Comparison of ENCODE assay signal across 16 cellular contexts in genomic region chr3:102374863-102375637, GRCh38. TPM values are rescaled to one million over a fixed set of nuclear protein-coding genes. Genes with fewer than 3 reads are reported as not detected.
"Had no signal": no experiment of that assay in that cellular context is flagged by ENCODE, and none has a peak within 500 bp of the region (broad histone marks: within the 10 kb centered on the region; RNA-seq: fewer than 3 reads in every experiment).

No MANE protein-coding gene starts in this region.

- H3K27me3 ChIP-seq: transverse colon had no signal

- H3K9me3 Mint-ChIP-seq: activated naive CD4-positive, alpha-beta T cell treated with anti-CD3 and anti-CD28 coated beads for 36 hours; activated T-helper 1 cell treated with anti-CD3 and anti-CD28 coated beads, Interleukin-12 subunit alpha, Interleukin-12 subunit beta, Interleukin-2, Interleukin-4 antibody, amounts not matched to agents 30 ng/mL and 10 ng/mL and 1 ng/mL, durations not matched to agents 14 hours and 24 hours and 36 hours; endodermal cell; natural killer cell; stimulated activated naive B cell treated with anti-CD40 and anti-IgM and Interleukin-4, amounts not matched to agents 10 μg/mL and 1 μg/mL and 100 μg/mL, for 72 hours had no signal

- H3K4me1 Mint-ChIP-seq: natural killer cell; stimulated activated naive B cell treated with anti-CD40 and anti-IgM and Interleukin-4, amounts not matched to agents 10 μg/mL and 1 μg/mL and 100 μg/mL, for 72 hours had no signal

- ATAC-seq: natural killer cell; stimulated activated naive B cell treated with anti-CD40 and anti-IgM and Interleukin-4, amounts not matched to agents 10 μg/mL and 1 μg/mL and 100 μg/mL, for 72 hours had no signal

- H3K36me3 ChIP-seq: transverse colon had no signal

- H3K36me3 Mint-ChIP-seq: natural killer cell; stimulated activated naive B cell treated with anti-CD40 and anti-IgM and Interleukin-4, amounts not matched to agents 10 μg/mL and 1 μg/mL and 100 μg/mL, for 72 hours had no signal

- DNase-seq: activated CD4-positive, alpha-beta T cell treated with anti-CD3 and anti-CD28 coated beads, Interleukin-2, amount 50 U/mL, for 4 hours; activated CD4-positive, CD25-positive, alpha-beta regulatory T cell; activated CD8-positive, alpha-beta memory T cell treated with anti-CD3 and anti-CD28 coated beads, Interleukin-2, amount 50 U/mL, for 48 hours; activated naive CD4-positive, alpha-beta T cell treated with anti-CD3 and anti-CD28 coated beads for 36 hours; dorsolateral prefrontal cortex; endodermal cell; head of caudate nucleus; kidney glomerular epithelial cell; mesendoderm; natural killer cell; stimulated activated naive B cell treated with anti-CD40 and anti-IgM and Interleukin-4, amounts not matched to agents 10 μg/mL and 1 μg/mL and 100 μg/mL, for 72 hours; substantia nigra; transverse colon had no signal

- H3K9me3 ChIP-seq: transverse colon had no signal

- H3K27ac ChIP-seq: dorsolateral prefrontal cortex, transverse colon had no signal

- H3K4me3 ChIP-seq: dorsolateral prefrontal cortex, transverse colon had no signal

- H3K4me1 ChIP-seq: transverse colon had no signal

- H3K27ac Mint-ChIP-seq: activated naive CD4-positive, alpha-beta T cell treated with anti-CD3 and anti-CD28 coated beads for 36 hours; activated T-helper 1 cell treated with anti-CD3 and anti-CD28 coated beads, Interleukin-12 subunit alpha, Interleukin-12 subunit beta, Interleukin-2, Interleukin-4 antibody, amounts not matched to agents 30 ng/mL and 10 ng/mL and 1 ng/mL, durations not matched to agents 14 hours and 24 hours and 36 hours; endodermal cell; natural killer cell; stimulated activated naive B cell treated with anti-CD40 and anti-IgM and Interleukin-4, amounts not matched to agents 10 μg/mL and 1 μg/mL and 100 μg/mL, for 72 hours had no signal

- H3K4me3 Mint-ChIP-seq: activated naive CD4-positive, alpha-beta T cell treated with anti-CD3 and anti-CD28 coated beads for 36 hours; activated T-helper 1 cell treated with anti-CD3 and anti-CD28 coated beads, Interleukin-12 subunit alpha, Interleukin-12 subunit beta, Interleukin-2, Interleukin-4 antibody, amounts not matched to agents 30 ng/mL and 10 ng/mL and 1 ng/mL, durations not matched to agents 14 hours and 24 hours and 36 hours; endodermal cell; natural killer cell; stimulated activated naive B cell treated with anti-CD40 and anti-IgM and Interleukin-4, amounts not matched to agents 10 μg/mL and 1 μg/mL and 100 μg/mL, for 72 hours had no signal

RNA-seq across cellular contexts. Expression of gene ZPLD1, which starts 59.8 kb away (rescaled TPM):
- total RNA-seq: activated naive CD4-positive, alpha-beta T cell treated with anti-CD3 and anti-CD28 coated beads for 36 hours; activated T-helper 1 cell treated with anti-CD3 and anti-CD28 coated beads, Interleukin-12 subunit alpha, Interleukin-12 subunit beta, Interleukin-2, Interleukin-4 antibody, amounts not matched to agents 30 ng/mL and 10 ng/mL and 1 ng/mL, durations not matched to agents 14 hours and 24 hours and 36 hours; cardiac septum; frontal cortex; natural killer cell; transverse colon had no signal
